20 cellular contexts compared by ENCODE assay signal in genomic region chr11:129442171-129442570, GRCh38.
A peak's percentile ranks its signal among the peaks of the same experiment; 100 is the strongest.
DNase-seq lines count a peak whose midpoint lies in the region; TF ChIP-seq lines count a peak whose summit lies in the region.
"Had no signal": no experiment of that assay in that cellular context is flagged by ENCODE, and none has a peak within 500 bp of the region (broad histone marks: within the 10 kb centered on the region; RNA-seq: fewer than 3 reads in every experiment).

No MANE protein-coding gene starts in this region.

- H3K4me2 ChIP-seq in neuronal stem cell (ENCODE audit: insufficient read depth, low read length, poor library complexity, severe bottlenecking): no peak overlapping the region
- H3K4me2 ChIP-seq in neural progenitor cell: no peak overlapping the region

- no peaks in the 10 kb centered on the region for H3F3A ChIP-seq in neural progenitor cell (ENCODE audit: low read depth)

- H4K91ac ChIP-seq in neuronal stem cell (ENCODE audit: low read depth, low read length, poor library complexity): no peak overlapping the region

- no peak overlapping the region for H3K4me3 Mint-ChIP-seq in activated CD4-positive, alpha-beta T cell treated with anti-CD3 and anti-CD28 coated beads, Interleukin-2, amount 10 ng/mL, durations not matched to agents 24 days and 14 days
- peak overlapping the region; percentile 41 for H3K4me3 Mint-ChIP-seq in type B pancreatic cell
- no peak overlapping the region for H3K4me3 Mint-ChIP-seq in neural progenitor cell
- H3K4me3 Mint-ChIP-seq: CD14-positive monocyte; CD4-positive, alpha-beta T cell; CD8-positive, alpha-beta memory T cell; HFFc6 had no signal

- H3K4me3 ChIP-seq in neuronal stem cell (ENCODE audit: low read length in 2 of 2) (no peak overlapping the region), neural progenitor cell (no peak overlapping the region)
- H3K4me3 ChIP-seq: BLaER1 treated with 17β-estradiol and CSF1 and Interleukin-3, amounts not matched to agents 10 nM and 100 nM; HAP-1 had no signal

- no peaks in the 10 kb centered on the region for H3K27me3 Mint-ChIP-seq in activated CD4-positive, alpha-beta T cell treated with anti-CD3 and anti-CD28 coated beads, Interleukin-2, amount 10 ng/mL, durations not matched to agents 24 days and 14 days
- H3K27me3 Mint-ChIP-seq in type B pancreatic cell: peaks cover 3% of the 10 kb centered on the region
- H3K27me3 Mint-ChIP-seq in neural progenitor cell (ENCODE audit: insufficient read depth, low read depth): peaks cover 9% of the 10 kb centered on the region
- H3K27me3 Mint-ChIP-seq: CD4-positive, alpha-beta T cell had no signal

- H3K79me2 ChIP-seq in neural progenitor cell (ENCODE audit: low read depth): no peaks in the 10 kb centered on the region

- H3K18ac ChIP-seq in neuronal stem cell (ENCODE audit: low read length): no peak overlapping the region

- no peak overlapping the region for H2BK120ac ChIP-seq in neuronal stem cell (ENCODE audit: low read depth, low read length)

- H3K36me3 ChIP-seq in neuronal stem cell (replicated peaks in 1 of 2; ENCODE audit: control insufficient read depth in 2 of 2, insufficient read depth in 2 of 2, low read length in 2 of 2) (no peaks in the 10 kb centered on the region), neural progenitor cell (no peaks in the 10 kb centered on the region)
- H3K36me3 ChIP-seq: BE2C; BLaER1 treated with 17β-estradiol and CSF1 and Interleukin-3, amounts not matched to agents 10 nM and 100 nM; HAP-1 had no signal

- peak overlapping the region; percentile 28 for H3K27ac Mint-ChIP-seq in activated CD4-positive, alpha-beta T cell treated with anti-CD3 and anti-CD28 coated beads, Interleukin-2, amount 10 ng/mL, durations not matched to agents 24 days and 14 days
- peak overlapping the region; percentile 36 for H3K27ac Mint-ChIP-seq in type B pancreatic cell
- H3K27ac Mint-ChIP-seq in neural progenitor cell: no peak overlapping the region
- H3K27ac Mint-ChIP-seq: CD14-positive monocyte; CD4-positive, alpha-beta T cell; CD8-positive, alpha-beta memory T cell; HFFc6 had no signal

- H3K23ac ChIP-seq in neuronal stem cell (ENCODE audit: low read depth, low read length, poor library complexity): no peak overlapping the region

- H3K9me3 Mint-ChIP-seq in activated CD4-positive, alpha-beta T cell treated with anti-CD3 and anti-CD28 coated beads, Interleukin-2, amount 10 ng/mL, durations not matched to agents 24 days and 14 days: peaks cover 9% of the 10 kb centered on the region
- H3K9me3 Mint-ChIP-seq in type B pancreatic cell (no peaks in the 10 kb centered on the region), neural progenitor cell (no peaks in the 10 kb centered on the region)
- H3K9me3 Mint-ChIP-seq: CD4-positive, alpha-beta T cell; HFFc6 had no signal

- H3K14ac ChIP-seq in neuronal stem cell (ENCODE audit: low read length): no peak overlapping the region

- H4K20me1 ChIP-seq in neural progenitor cell (ENCODE audit: low read depth): no peaks in the 10 kb centered on the region
- H4K20me1 ChIP-seq: BLaER1 treated with 17β-estradiol and CSF1 and Interleukin-3, amounts not matched to agents 10 nM and 100 nM had no signal

- H3K79me1 ChIP-seq in neuronal stem cell (ENCODE audit: low read depth, low read length): no peaks in the 10 kb centered on the region

- no peaks in the 10 kb centered on the region for H3K4me1 ChIP-seq in neuronal stem cell (ENCODE audit: control insufficient read depth in 2 of 2, insufficient read depth in 1 of 2, low read depth in 1 of 2, low read length in 2 of 2)
- no peaks in the 10 kb centered on the region for H3K4me1 ChIP-seq in neural progenitor cell
- H3K4me1 ChIP-seq: BE2C, HAP-1 had no signal

- H3K9me3 ChIP-seq in neuronal stem cell (replicated peaks in 1 of 2; ENCODE audit: control insufficient read depth in 2 of 2, insufficient read depth in 1 of 2, low read depth in 1 of 2, low read length in 2 of 2) (no peaks in the 10 kb centered on the region), neural progenitor cell (ENCODE audit: low read depth) (no peaks in the 10 kb centered on the region)
- H3K9me3 ChIP-seq: BE2C, HAP-1 had no signal

- no peaks in the 10 kb centered on the region for H3K27me3 ChIP-seq in neuronal stem cell (ENCODE audit: control insufficient read depth in 3 of 3, insufficient read depth in 3 of 3, low read depth in 1 of 3, low read length in 3 of 3)
- no peaks in the 10 kb centered on the region for H3K27me3 ChIP-seq in neural progenitor cell
- H3K27me3 ChIP-seq: BE2C; BLaER1 treated with 17β-estradiol and CSF1 and Interleukin-3, amounts not matched to agents 10 nM and 100 nM had no signal

- peaks cover 11% of the 10 kb centered on the region for H3K4me1 Mint-ChIP-seq in activated CD4-positive, alpha-beta T cell treated with anti-CD3 and anti-CD28 coated beads, Interleukin-2, amount 10 ng/mL, durations not matched to agents 24 days and 14 days
- H3K4me1 Mint-ChIP-seq in type B pancreatic cell (ENCODE audit: unreplicated experiment) (peaks cover 29% of the 10 kb centered on the region), neural progenitor cell (no peaks in the 10 kb centered on the region)
- H3K4me1 Mint-ChIP-seq: CD14-positive monocyte; CD8-positive, alpha-beta memory T cell had no signal

- no peak for DNase-seq in activated CD4-positive, alpha-beta T cell treated with anti-CD3 and anti-CD28 coated beads, Interleukin-2, amount 10 ng/mL, durations not matched to agents 24 days and 14 days
- DNase-seq in activated CD4-positive, alpha-beta T cell treated with anti-CD3 and anti-CD28 coated beads for 4 hours: no peak
- DNase-seq in neuronal stem cell (ENCODE audit: low spot score) (no peak), type B pancreatic cell (ENCODE audit: extremely low spot score, unreplicated experiment) (no peak), neural progenitor cell (ENCODE audit: low spot score) (no peak), Kasumi-1 (lab: John Stamatoyannopoulos, UW) (no peak)
- DNase-seq: ACHN; AML-193; BE2C; CD4-positive, alpha-beta T cell; CD8-positive, alpha-beta memory T cell; DMS53; DMS79 treated with DMSO at 0.1 percent for 48 hours; GF-D8; GOT3; HFFc6 had no signal

- H2BK15ac ChIP-seq in neuronal stem cell (ENCODE audit: low read length): no peak overlapping the region

- TF ChIP-seq CTCF in type B pancreatic cell (conservative IDR thresholded peaks at IDR 0.05): no peak
- no peak for TF ChIP-seq CTCF in neural progenitor cell (IDR thresholded peaks at IDR 0.05)

- intact Hi-C loops in activated CD4-positive, alpha-beta T cell treated with anti-CD3 and anti-CD28 coated beads, Interleukin-2, amount 10 ng/mL, durations not matched to agents 24 days and 14 days (cut with micrococcal nuclease): no loop called here

- H2AFZ ChIP-seq in neuronal stem cell (ENCODE audit: low read length) (no peak overlapping the region), neural progenitor cell (replicated peaks) (no peak overlapping the region)

- H3K36me3 Mint-ChIP-seq in activated CD4-positive, alpha-beta T cell treated with anti-CD3 and anti-CD28 coated beads, Interleukin-2, amount 10 ng/mL, durations not matched to agents 24 days and 14 days (ENCODE audit: low read depth): peaks cover 2% of the 10 kb centered on the region
- H3K36me3 Mint-ChIP-seq in type B pancreatic cell: peaks cover 32% of the 10 kb centered on the region
- no peaks in the 10 kb centered on the region for H3K36me3 Mint-ChIP-seq in neural progenitor cell
- H3K36me3 Mint-ChIP-seq: CD14-positive monocyte had no signal

- H2AK5ac ChIP-seq in neuronal stem cell (ENCODE audit: low read depth, low read length): no peak overlapping the region

- H3K9ac ChIP-seq in neuronal stem cell (ENCODE audit: low read depth, low read length, poor library complexity) (no peak overlapping the region), neural progenitor cell (no peak overlapping the region)
- H3K9ac ChIP-seq: BLaER1 treated with 17β-estradiol and CSF1 and Interleukin-3, amounts not matched to agents 10 nM and 100 nM had no signal

- no peak overlapping the region for H3K4ac ChIP-seq in neuronal stem cell (ENCODE audit: low read length)

- WGBS in neuronal stem cell (ENCODE audit: extremely low coverage in 2 of 2, insufficient read length in 2 of 2, insufficient replicate concordance in 1 of 2), 2 donors: no CpG with 5 or more reads among the region's 7 CpGs

- no peak overlapping the region for H3K27ac ChIP-seq in neuronal stem cell (replicated peaks; ENCODE audit: low read length)
- H3K27ac ChIP-seq in neural progenitor cell: no peak overlapping the region
- H3K27ac ChIP-seq: 22Rv1; BLaER1 treated with 17β-estradiol and CSF1 and Interleukin-3, amounts not matched to agents 10 nM and 100 nM had no signal

- peak overlapping the region; percentile 19 for H2BK5ac ChIP-seq in neuronal stem cell (ENCODE audit: low read length)

- no peak overlapping the region for H2BK12ac ChIP-seq in neuronal stem cell (ENCODE audit: low read length)

- H4K8ac ChIP-seq in neuronal stem cell (ENCODE audit: low read depth, low read length): no peak overlapping the region
